12 cellular contexts compared by ENCODE assay signal in the genomic region with DNA sequence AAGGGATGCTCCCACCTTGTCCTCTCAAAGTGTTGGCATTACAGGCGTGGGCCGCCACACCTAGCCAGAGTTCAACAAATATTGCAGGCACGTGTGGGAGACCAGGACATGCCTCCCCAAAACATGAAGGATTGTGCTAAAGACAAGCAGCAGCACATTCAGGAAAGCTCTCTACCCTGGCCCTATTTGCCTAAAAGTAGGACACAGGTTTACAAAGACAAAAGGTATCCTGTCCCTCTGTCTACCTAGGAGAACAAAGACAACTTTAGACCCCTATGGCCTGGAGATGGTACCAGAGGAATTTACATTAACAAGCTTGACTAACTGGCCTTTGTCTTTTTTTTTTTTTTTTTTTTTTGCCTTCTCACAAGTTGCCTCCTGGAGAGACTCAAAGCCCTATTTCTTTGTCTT. TPM values are rescaled to one million over a fixed set of nuclear protein-coding genes. Genes with fewer than 3 reads are reported as not detected.
DNase-seq lines count a peak whose midpoint lies in the region; ATAC-seq and TF ChIP-seq lines count a peak whose summit lies in the region.
"Had no signal": no experiment of that assay in that cellular context is flagged by ENCODE, and none has a peak within 500 bp of the region (broad histone marks: within the 10 kb centered on the region; RNA-seq: fewer than 3 reads in every experiment).

No MANE protein-coding gene starts in this region.

- H3K4me3 ChIP-seq in CD4-positive, alpha-beta memory T cell (ENCODE audit: low read length in 2 of 2), result peak overlapping the region in 1 of 2 donors; percentile 42

- no peaks in the 10 kb centered on the region for H3K9me3 ChIP-seq in CD4-positive, alpha-beta memory T cell (ENCODE audit: control insufficient read depth in 1 of 2, low read length in 2 of 2)

- peak overlapping the region; percentile 89 to 98 (median 94) for H3K4me3 Mint-ChIP-seq in CD4-positive, alpha-beta memory T cell
- H3K4me3 Mint-ChIP-seq in IgD-negative memory B cell (peak overlapping the region; percentile 92 to 96 (median 94)), neural crest cell (peak overlapping the region; percentile 86)
- no peak overlapping the region for H3K4me3 Mint-ChIP-seq in dendritic cell treated with granulocyte-macrophage colony-stimulating factor and Interleukin-4, amounts not matched to agents 40 ng/mL and 50 ng/mL, for 4 days

- peak overlapping the region; percentile 91 to 95 (median 94) for H3K27ac Mint-ChIP-seq in CD4-positive, alpha-beta memory T cell
- H3K27ac Mint-ChIP-seq in IgD-negative memory B cell, result peak overlapping the region; percentile 66 to 91 (median 90)
- H3K27ac Mint-ChIP-seq in dendritic cell treated with granulocyte-macrophage colony-stimulating factor and Interleukin-4, amounts not matched to agents 40 ng/mL and 50 ng/mL, for 4 days, result peak overlapping the region; percentile 98
- no peak overlapping the region for H3K27ac Mint-ChIP-seq in neural crest cell (ENCODE audit: unreplicated experiment)

- H3K4me1 Mint-ChIP-seq in CD4-positive, alpha-beta memory T cell, result peaks cover 5 to 53% (median 28%) of the 10 kb centered on the region in 4 donors
- peaks cover 7 to 20% (median 18%) of the 10 kb centered on the region in 3 donors for H3K4me1 Mint-ChIP-seq in IgD-negative memory B cell
- H3K4me1 Mint-ChIP-seq in dendritic cell treated with granulocyte-macrophage colony-stimulating factor and Interleukin-4, amounts not matched to agents 40 ng/mL and 50 ng/mL, for 4 days (ENCODE audit: low read depth), result peaks cover 24% of the 10 kb centered on the region
- peaks cover 30% of the 10 kb centered on the region for H3K4me1 Mint-ChIP-seq in neural crest cell

- H3K36me3 ChIP-seq in CD4-positive, alpha-beta memory T cell (ENCODE audit: insufficient read depth, low read length), result no peaks in the 10 kb centered on the region

- no peak for TF ChIP-seq CTCF in neural crest cell (conservative IDR thresholded peaks at IDR 0.05)

- H3K36me3 Mint-ChIP-seq in CD4-positive, alpha-beta memory T cell, result peaks cover 0 to 16% of the 10 kb centered on the region in 2 donors
- peaks cover 5% of the 10 kb centered on the region for H3K36me3 Mint-ChIP-seq in IgD-negative memory B cell
- H3K36me3 Mint-ChIP-seq in dendritic cell treated with granulocyte-macrophage colony-stimulating factor and Interleukin-4, amounts not matched to agents 40 ng/mL and 50 ng/mL, for 4 days (ENCODE audit: low read depth), result peaks cover 34% of the 10 kb centered on the region
- no peaks in the 10 kb centered on the region for H3K36me3 Mint-ChIP-seq in neural crest cell (ENCODE audit: low read depth)

- H3K27me3 Mint-ChIP-seq in CD4-positive, alpha-beta memory T cell, result no peaks in the 10 kb centered on the region
- no peaks in the 10 kb centered on the region for H3K27me3 Mint-ChIP-seq in IgD-negative memory B cell
- H3K27me3 Mint-ChIP-seq in dendritic cell treated with granulocyte-macrophage colony-stimulating factor and Interleukin-4, amounts not matched to agents 40 ng/mL and 50 ng/mL, for 4 days, result peaks cover 5% of the 10 kb centered on the region
- H3K27me3 Mint-ChIP-seq in neural crest cell (ENCODE audit: low read depth), result peaks cover 2% of the 10 kb centered on the region

- no peak for DNase-seq in CD4-positive, alpha-beta memory T cell
- DNase-seq in neural crest cell (ENCODE audit: low read depth, low spot score), result no peak
- no peak for DNase-seq in AML-193 (lab: John Stamatoyannopoulos, UW)
- DNase-seq in activated effector memory CD4-positive, alpha-beta T cell treated with anti-CD3 and anti-CD28 coated beads, Interleukin-2, amount 50 U/mL, for 16 hours, result no peak
- no peak for DNase-seq in HUDEP-2 (lab: John Stamatoyannopoulos, UW; ENCODE audit: unreplicated experiment in 76 of 76)
- DNase-seq: DND-41; effector CD8-positive, alpha-beta T cell; RPMI8226; stimulated activated CD4-positive, alpha-beta T cell treated with anti-CD3 and anti-CD28 coated beads, Interleukin-2, amount 100 ng/mL, for 24 hours had no signal

- no peaks in the 10 kb centered on the region for H3K9me3 Mint-ChIP-seq in CD4-positive, alpha-beta memory T cell
- no peaks in the 10 kb centered on the region for H3K9me3 Mint-ChIP-seq in IgD-negative memory B cell
- no peaks in the 10 kb centered on the region for H3K9me3 Mint-ChIP-seq in dendritic cell treated with granulocyte-macrophage colony-stimulating factor and Interleukin-4, amounts not matched to agents 40 ng/mL and 50 ng/mL, for 4 days
- no peaks in the 10 kb centered on the region for H3K9me3 Mint-ChIP-seq in neural crest cell

- POLR2A ChIA-PET in CD4-positive, alpha-beta memory T cell (lab: Charles Lee; ENCODE audit: partially characterized antibody), result interaction anchor here (1.2 to 2.5 kb wide), 2 partner anchors 9 to 30 kb away, joined by 3 to 9 read pairs; a partner anchor contains a TSS

- H3K4me1 ChIP-seq in CD4-positive, alpha-beta memory T cell (ENCODE audit: insufficient read depth, low read length), result peaks cover 17% of the 10 kb centered on the region

- H3K27ac ChIP-seq in CD4-positive, alpha-beta memory T cell (ENCODE audit: low read depth, low read length), result no peak overlapping the region

- ATAC-seq in GM18498 (IDR thresholded peaks at IDR 0.05; ENCODE audit: unreplicated experiment), result no peak

- H3K27me3 ChIP-seq in CD4-positive, alpha-beta memory T cell (ENCODE audit: insufficient read depth, low read length), result no peaks in the 10 kb centered on the region

- CTCF ChIA-PET in CD4-positive, alpha-beta memory T cell (lab: Charles Lee; ENCODE audit: partially characterized antibody), result interaction anchor here (2.8 to 9.3 kb wide), 2 partner anchors 8 to 28 kb away, joined by 10 to 80 read pairs; a partner anchor contains a TSS

- intact Hi-C loops in CD4-positive, alpha-beta memory T cell (cut with micrococcal nuclease), result no loop called here
- intact Hi-C loops in dendritic cell treated with granulocyte-macrophage colony-stimulating factor and Interleukin-4, amounts not matched to agents 40 ng/mL and 50 ng/mL, for 4 days (cut with micrococcal nuclease), result loop anchor here (10.0 kb wide), 1 partner anchor 750 kb away; a partner anchor contains a TSS

RNA-seq across cellular contexts. Expression of a gene that starts 0.9 kb away (rescaled TPM):
- total RNA-seq in CD4-positive, alpha-beta memory T cell, result 10 to 100 TPM; 74.9 to 78.9 TPM
- 1 to 10 TPM; 1.6 to 5.3 TPM for polyA plus RNA-seq in CD4-positive, alpha-beta memory T cell
- 2.1 TPM for polyA plus RNA-seq in IgD-negative memory B cell
- 9.9 and 11.0 TPM in 2 replicates for total RNA-seq in neural crest cell

RNA-seq across cellular contexts. Expression of a gene that starts 17.4 kb away (rescaled TPM):
- not detected for total RNA-seq in CD4-positive, alpha-beta memory T cell
- polyA plus RNA-seq in CD4-positive, alpha-beta memory T cell, result not detected
- polyA plus RNA-seq in IgD-negative memory B cell, result 0.19 TPM
- not detected in 2 replicates for total RNA-seq in neural crest cell

RNA-seq across cellular contexts. Expression of a gene that starts 30.3 kb away (rescaled TPM):
- total RNA-seq in CD4-positive, alpha-beta memory T cell, result 10 to 100 TPM; 28.2 to 30.3 TPM
- polyA plus RNA-seq in CD4-positive, alpha-beta memory T cell, result 10 to 100 TPM; 41.0 to 48.5 TPM
- polyA plus RNA-seq in IgD-negative memory B cell, result 21.9 TPM
- total RNA-seq in neural crest cell, result 54.9 and 56.6 TPM in 2 replicates
